Comparison of ENCODE assay signal across 1 cellular context in the genomic region with DNA sequence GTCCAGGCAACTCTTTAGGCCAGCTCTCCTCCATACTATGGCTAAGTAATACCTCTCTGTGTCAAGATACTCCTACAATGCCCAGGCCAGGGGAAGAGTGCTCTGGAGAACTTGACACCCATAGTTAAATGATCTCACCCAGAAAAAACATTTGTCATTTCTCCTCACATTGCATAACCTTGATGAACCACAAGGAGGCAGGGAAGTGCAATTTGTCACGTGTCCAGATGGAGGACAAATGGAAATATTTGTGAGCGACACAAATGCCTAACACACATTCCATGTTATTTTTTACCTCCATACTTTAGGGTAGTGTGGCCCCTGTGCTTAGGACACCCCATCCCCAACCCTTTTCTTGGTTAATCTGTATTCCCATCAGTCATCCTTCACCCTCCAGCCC.
TF ChIP-seq lines count a peak whose summit lies in the region.

No MANE protein-coding gene starts in this region.

TF ChIP-seq in K562, 482 proteins besides CTCF, POLR2A, EP300 and RAD21 (continued from another document and continues in another):
- TF ChIP-seq, protein P1, sequence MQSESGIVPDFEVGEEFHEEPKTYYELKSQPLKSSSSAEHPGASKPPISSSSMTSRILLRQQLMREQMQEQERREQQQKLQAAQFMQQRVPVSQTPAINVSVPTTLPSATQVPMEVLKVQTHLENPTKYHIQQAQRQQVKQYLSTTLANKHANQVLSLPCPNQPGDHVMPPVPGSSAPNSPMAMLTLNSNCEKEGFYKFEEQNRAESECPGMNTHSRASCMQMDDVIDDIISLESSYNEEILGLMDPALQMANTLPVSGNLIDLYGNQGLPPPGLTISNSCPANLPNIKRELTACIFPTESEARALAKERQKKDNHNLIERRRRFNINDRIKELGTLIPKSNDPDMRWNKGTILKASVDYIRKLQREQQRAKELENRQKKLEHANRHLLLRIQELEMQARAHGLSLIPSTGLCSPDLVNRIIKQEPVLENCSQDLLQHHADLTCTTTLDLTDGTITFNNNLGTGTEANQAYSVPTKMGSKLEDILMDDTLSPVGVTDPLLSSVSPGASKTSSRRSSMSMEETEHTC (IDR thresholded peaks at IDR 0.05): 0 out of 2 replicates have a peak, but pooled peaks have one; percentile 27
- TF ChIP-seq RBM15 (IDR thresholded peaks at IDR 0.05; ENCODE audit: insufficient read depth, low read length): no peak
- TF ChIP-seq, protein P2, sequence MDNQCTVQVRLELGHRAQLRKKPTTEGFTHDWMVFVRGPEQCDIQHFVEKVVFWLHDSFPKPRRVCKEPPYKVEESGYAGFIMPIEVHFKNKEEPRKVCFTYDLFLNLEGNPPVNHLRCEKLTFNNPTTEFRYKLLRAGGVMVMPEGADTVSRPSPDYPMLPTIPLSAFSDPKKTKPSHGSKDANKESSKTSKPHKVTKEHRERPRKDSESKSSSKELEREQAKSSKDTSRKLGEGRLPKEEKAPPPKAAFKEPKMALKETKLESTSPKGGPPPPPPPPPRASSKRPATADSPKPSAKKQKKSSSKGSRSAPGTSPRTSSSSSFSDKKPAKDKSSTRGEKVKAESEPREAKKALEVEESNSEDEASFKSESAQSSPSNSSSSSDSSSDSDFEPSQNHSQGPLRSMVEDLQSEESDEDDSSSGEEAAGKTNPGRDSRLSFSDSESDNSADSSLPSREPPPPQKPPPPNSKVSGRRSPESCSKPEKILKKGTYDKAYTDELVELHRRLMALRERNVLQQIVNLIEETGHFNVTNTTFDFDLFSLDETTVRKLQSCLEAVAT (IDR thresholded peaks at IDR 0.05): no peak
- peak; percentile 52; the same call in 1 of the 2 replicates for TF ChIP-seq SMARCE1 (IDR thresholded peaks at IDR 0.05)
- TF ChIP-seq RAD51 (IDR thresholded peaks at IDR 0.05; ENCODE audit: borderline replicate concordance, low read depth): peak; percentile 79
- peak; percentile 17; the same call in 1 of the 2 replicates for TF ChIP-seq CBFA2T2 (conservative IDR thresholded peaks at IDR 0.05)
- no peak for TF ChIP-seq FOXM1 (IDR thresholded peaks at IDR 0.05; ENCODE audit: low read depth)
- TF ChIP-seq FOXM1 (CRISPR knock-in tag; IDR thresholded peaks at IDR 0.05; ENCODE audit: low read depth): no peak
- TF ChIP-seq, protein P3, sequence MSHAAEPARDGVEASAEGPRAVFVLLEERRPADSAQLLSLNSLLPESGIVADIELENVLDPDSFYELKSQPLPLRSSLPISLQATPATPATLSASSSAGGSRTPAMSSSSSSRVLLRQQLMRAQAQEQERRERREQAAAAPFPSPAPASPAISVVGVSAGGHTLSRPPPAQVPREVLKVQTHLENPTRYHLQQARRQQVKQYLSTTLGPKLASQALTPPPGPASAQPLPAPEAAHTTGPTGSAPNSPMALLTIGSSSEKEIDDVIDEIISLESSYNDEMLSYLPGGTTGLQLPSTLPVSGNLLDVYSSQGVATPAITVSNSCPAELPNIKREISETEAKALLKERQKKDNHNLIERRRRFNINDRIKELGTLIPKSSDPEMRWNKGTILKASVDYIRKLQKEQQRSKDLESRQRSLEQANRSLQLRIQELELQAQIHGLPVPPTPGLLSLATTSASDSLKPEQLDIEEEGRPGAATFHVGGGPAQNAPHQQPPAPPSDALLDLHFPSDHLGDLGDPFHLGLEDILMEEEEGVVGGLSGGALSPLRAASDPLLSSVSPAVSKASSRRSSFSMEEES (CRISPR knock-in tag; IDR thresholded peaks at IDR 0.05): peak; percentile 27; the same call in 1 of the 2 replicates
- peak; percentile 65; the same call in 1 of the 2 replicates for TF ChIP-seq BHLHE40 (IDR thresholded peaks at IDR 0.05; ENCODE audit: low read length)
- TF ChIP-seq, protein P4, sequence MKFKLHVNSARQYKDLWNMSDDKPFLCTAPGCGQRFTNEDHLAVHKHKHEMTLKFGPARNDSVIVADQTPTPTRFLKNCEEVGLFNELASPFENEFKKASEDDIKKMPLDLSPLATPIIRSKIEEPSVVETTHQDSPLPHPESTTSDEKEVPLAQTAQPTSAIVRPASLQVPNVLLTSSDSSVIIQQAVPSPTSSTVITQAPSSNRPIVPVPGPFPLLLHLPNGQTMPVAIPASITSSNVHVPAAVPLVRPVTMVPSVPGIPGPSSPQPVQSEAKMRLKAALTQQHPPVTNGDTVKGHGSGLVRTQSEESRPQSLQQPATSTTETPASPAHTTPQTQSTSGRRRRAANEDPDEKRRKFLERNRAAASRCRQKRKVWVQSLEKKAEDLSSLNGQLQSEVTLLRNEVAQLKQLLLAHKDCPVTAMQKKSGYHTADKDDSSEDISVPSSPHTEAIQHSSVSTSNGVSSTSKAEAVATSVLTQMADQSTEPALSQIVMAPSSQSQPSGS (CRISPR knock-in tag; IDR thresholded peaks at IDR 0.05): no peak
- TF ChIP-seq GATAD2A (IDR thresholded peaks at IDR 0.05): no peak
- TF ChIP-seq, protein P5, sequence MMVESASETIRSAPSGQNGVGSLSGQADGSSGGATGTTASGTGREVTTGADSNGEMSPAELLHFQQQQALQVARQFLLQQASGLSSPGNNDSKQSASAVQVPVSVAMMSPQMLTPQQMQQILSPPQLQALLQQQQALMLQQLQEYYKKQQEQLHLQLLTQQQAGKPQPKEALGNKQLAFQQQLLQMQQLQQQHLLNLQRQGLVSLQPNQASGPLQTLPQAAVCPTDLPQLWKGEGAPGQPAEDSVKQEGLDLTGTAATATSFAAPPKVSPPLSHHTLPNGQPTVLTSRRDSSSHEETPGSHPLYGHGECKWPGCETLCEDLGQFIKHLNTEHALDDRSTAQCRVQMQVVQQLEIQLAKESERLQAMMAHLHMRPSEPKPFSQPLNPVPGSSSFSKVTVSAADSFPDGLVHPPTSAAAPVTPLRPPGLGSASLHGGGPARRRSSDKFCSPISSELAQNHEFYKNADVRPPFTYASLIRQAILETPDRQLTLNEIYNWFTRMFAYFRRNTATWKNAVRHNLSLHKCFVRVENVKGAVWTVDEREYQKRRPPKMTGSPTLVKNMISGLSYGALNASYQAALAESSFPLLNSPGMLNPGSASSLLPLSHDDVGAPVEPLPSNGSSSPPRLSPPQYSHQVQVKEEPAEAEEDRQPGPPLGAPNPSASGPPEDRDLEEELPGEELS (CRISPR knock-in tag; IDR thresholded peaks at IDR 0.05; ENCODE audit: borderline replicate concordance): no peak
- TF ChIP-seq ARID2 (IDR thresholded peaks at IDR 0.05): 0 out of 2 replicates have a peak, but pooled peaks have one; percentile 36
- TF ChIP-seq, protein P6, sequence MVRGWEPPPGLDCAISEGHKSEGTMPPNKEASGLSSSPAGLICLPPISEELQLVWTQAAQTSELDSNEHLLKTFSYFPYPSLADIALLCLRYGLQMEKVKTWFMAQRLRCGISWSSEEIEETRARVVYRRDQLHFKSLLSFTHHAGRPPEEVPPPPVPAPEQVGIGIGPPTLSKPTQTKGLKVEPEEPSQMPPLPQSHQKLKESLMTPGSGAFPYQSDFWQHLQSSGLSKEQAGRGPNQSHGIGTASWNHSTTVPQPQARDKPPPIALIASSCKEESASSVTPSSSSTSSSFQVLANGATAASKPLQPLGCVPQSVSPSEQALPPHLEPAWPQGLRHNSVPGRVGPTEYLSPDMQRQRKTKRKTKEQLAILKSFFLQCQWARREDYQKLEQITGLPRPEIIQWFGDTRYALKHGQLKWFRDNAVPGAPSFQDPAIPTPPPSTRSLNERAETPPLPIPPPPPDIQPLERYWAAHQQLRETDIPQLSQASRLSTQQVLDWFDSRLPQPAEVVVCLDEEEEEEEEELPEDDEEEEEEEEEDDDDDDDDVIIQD (CRISPR knock-in tag; IDR thresholded peaks at IDR 0.05): no peak
- TF ChIP-seq, protein P7, sequence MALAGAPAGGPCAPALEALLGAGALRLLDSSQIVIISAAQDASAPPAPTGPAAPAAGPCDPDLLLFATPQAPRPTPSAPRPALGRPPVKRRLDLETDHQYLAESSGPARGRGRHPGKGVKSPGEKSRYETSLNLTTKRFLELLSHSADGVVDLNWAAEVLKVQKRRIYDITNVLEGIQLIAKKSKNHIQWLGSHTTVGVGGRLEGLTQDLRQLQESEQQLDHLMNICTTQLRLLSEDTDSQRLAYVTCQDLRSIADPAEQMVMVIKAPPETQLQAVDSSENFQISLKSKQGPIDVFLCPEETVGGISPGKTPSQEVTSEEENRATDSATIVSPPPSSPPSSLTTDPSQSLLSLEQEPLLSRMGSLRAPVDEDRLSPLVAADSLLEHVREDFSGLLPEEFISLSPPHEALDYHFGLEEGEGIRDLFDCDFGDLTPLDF (CRISPR knock-in tag; IDR thresholded peaks at IDR 0.05): no peak
- TF ChIP-seq ZNF551 (CRISPR knock-in tag; IDR thresholded peaks at IDR 0.05): no peak
- no peak for TF ChIP-seq ZNF263 (CRISPR knock-in tag; IDR thresholded peaks at IDR 0.05; ENCODE audit: borderline replicate concordance)
- TF ChIP-seq, protein P8, sequence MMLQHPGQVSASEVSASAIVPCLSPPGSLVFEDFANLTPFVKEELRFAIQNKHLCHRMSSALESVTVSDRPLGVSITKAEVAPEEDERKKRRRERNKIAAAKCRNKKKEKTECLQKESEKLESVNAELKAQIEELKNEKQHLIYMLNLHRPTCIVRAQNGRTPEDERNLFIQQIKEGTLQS (IDR thresholded peaks at IDR 0.05): peak; percentile 16; the same call in 1 of the 2 replicates
- TF ChIP-seq, protein P8 (CRISPR knock-in tag; conservative IDR thresholded peaks at IDR 0.05): no peak
- TF ChIP-seq, protein P9, sequence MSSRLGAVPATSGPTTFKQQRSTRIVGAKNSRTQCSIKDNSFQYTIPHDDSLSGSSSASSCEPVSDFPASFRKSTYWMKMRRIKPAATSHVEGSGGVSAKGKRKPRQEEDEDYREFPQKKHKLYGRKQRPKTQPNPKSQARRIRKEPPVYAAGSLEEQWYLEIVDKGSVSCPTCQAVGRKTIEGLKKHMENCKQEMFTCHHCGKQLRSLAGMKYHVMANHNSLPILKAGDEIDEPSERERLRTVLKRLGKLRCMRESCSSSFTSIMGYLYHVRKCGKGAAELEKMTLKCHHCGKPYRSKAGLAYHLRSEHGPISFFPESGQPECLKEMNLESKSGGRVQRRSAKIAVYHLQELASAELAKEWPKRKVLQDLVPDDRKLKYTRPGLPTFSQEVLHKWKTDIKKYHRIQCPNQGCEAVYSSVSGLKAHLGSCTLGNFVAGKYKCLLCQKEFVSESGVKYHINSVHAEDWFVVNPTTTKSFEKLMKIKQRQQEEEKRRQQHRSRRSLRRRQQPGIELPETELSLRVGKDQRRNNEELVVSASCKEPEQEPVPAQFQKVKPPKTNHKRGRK (tag; IDR thresholded peaks at IDR 0.05): no peak
- TF ChIP-seq, protein P10, sequence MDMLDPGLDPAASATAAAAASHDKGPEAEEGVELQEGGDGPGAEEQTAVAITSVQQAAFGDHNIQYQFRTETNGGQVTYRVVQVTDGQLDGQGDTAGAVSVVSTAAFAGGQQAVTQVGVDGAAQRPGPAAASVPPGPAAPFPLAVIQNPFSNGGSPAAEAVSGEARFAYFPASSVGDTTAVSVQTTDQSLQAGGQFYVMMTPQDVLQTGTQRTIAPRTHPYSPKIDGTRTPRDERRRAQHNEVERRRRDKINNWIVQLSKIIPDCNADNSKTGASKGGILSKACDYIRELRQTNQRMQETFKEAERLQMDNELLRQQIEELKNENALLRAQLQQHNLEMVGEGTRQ (CRISPR knock-in tag; IDR thresholded peaks at IDR 0.05): peak; percentile 87
- TF ChIP-seq, protein P11, sequence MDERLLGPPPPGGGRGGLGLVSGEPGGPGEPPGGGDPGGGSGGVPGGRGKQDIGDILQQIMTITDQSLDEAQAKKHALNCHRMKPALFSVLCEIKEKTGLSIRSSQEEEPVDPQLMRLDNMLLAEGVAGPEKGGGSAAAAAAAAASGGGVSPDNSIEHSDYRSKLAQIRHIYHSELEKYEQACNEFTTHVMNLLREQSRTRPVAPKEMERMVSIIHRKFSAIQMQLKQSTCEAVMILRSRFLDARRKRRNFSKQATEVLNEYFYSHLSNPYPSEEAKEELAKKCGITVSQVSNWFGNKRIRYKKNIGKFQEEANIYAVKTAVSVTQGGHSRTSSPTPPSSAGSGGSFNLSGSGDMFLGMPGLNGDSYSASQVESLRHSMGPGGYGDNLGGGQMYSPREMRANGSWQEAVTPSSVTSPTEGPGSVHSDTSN (CRISPR knock-in tag; IDR thresholded peaks at IDR 0.05; ENCODE audit: low read depth): no peak
- TF ChIP-seq, protein P11 (tag; conservative IDR thresholded peaks at IDR 0.05; ENCODE audit: low read depth): 0 out of 2 replicates have a peak, but pooled peaks have one; percentile 45
- TF ChIP-seq TCF7 (IDR thresholded peaks at IDR 0.05; ENCODE audit: borderline replicate concordance): no peak
- no peak for TF ChIP-seq LCOR (CRISPR knock-in tag; IDR thresholded peaks at IDR 0.05)
- TF ChIP-seq ZNF12 (CRISPR knock-in tag; IDR thresholded peaks at IDR 0.05): no peak
- no peak for TF ChIP-seq MEIS2 (IDR thresholded peaks at IDR 0.05; ENCODE audit: partially characterized antibody)
- TF ChIP-seq GABPB1 (CRISPR knock-in tag; IDR thresholded peaks at IDR 0.05): no peak
- TF ChIP-seq ZNF77 (CRISPR knock-in tag; IDR thresholded peaks at IDR 0.05): no peak
- no peak for TF ChIP-seq ATF1 (CRISPR knock-in tag; IDR thresholded peaks at IDR 0.05)
- TF ChIP-seq ATF1 (tag; IDR thresholded peaks at IDR 0.05): no peak
- TF ChIP-seq, protein P12, sequence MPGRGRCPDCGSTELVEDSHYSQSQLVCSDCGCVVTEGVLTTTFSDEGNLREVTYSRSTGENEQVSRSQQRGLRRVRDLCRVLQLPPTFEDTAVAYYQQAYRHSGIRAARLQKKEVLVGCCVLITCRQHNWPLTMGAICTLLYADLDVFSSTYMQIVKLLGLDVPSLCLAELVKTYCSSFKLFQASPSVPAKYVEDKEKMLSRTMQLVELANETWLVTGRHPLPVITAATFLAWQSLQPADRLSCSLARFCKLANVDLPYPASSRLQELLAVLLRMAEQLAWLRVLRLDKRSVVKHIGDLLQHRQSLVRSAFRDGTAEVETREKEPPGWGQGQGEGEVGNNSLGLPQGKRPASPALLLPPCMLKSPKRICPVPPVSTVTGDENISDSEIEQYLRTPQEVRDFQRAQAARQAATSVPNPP (IDR thresholded peaks at IDR 0.05; ENCODE audit: borderline replicate concordance, insufficient read depth, insufficient read length): no peak
- TF ChIP-seq PML (IDR thresholded peaks at IDR 0.05; ENCODE audit: low read length): no peak
